ENCODE assay signal across 10 cellular contexts in the genomic region with DNA sequence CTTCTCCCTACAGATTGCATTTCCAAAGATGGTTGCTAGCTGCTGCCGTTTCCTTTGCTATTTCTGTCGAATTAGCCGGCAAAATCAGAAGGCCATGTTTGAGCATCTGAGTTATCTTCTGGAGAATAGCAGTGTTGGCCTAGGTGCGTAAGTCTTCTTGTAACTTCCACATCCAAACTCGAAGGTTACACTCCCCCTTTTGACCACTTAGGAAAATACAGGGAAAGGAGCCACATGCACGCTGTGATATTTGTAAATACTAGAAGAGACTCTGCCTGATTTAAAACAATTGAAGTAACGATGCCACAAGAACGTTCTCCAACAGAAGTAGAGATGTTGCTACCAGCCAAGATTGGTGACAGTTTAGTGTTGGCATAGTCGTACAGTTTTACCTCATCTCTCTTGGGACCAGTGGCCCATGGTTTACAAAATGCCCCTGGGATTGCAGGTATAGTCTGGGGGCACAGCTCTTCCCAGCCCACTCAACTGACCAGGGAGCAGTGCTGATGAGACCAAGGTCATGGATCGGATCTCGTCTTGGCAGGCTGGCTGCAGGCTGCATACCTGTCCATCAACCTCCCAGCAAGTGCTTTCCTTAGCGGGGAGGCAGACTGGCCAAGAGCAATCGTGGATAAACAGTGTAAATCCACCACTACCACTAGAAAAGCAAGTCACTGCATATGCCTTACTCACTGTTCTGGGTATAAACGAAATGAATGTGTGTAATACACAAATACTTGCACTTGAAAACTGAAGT.
A peak's percentile ranks its signal among the peaks of the same experiment; 100 is the strongest.
DNase-seq lines count a peak whose midpoint lies in the region; ATAC-seq and TF ChIP-seq lines count a peak whose summit lies in the region.
"Had no signal": no experiment of that assay in that cellular context is flagged by ENCODE, and none has a peak within 500 bp of the region (broad histone marks: within the 10 kb centered on the region; RNA-seq: fewer than 3 reads in every experiment).

No MANE protein-coding gene starts in this region.

- in situ Hi-C loops in Panc1 (cut with HindIII; ENCODE audit: low pct_unique_long_range_greater_than_20kb, low sequenced_read_pairs), result no loop called here

- TF ChIP-seq CTCF in Panc1 (IDR thresholded peaks at IDR 0.05) (peak; percentile 35), fibroblast of lung (conservative IDR thresholded peaks at IDR 0.05 in 1 of 2, IDR thresholded peaks at IDR 0.05 in 1 of 2; ENCODE audit: low read depth in 1 of 2, low read length in 2 of 2) (peak; percentile 25 to 30), progenitor cell of endocrine pancreas (IDR thresholded peaks at IDR 0.05; ENCODE audit: unreplicated experiment) (peak; percentile 53)

- H3K36me3 ChIP-seq in Panc1 (ENCODE audit: control insufficient read depth, insufficient read depth, low read length), result no peaks in the 10 kb centered on the region
- H3K36me3 ChIP-seq in fibroblast of lung (ENCODE audit: control insufficient read depth, insufficient read depth, low read length), result no peaks in the 10 kb centered on the region
- H3K36me3 ChIP-seq in neuronal stem cell (replicated peaks in 1 of 2; ENCODE audit: control insufficient read depth in 2 of 2, insufficient read depth in 2 of 2, low read length in 2 of 2), result no peaks in the 10 kb centered on the region

- no TSS peak for BruUV-seq in Panc1 (replicated peaks; lab: Mats Ljungman, UMichigan)

- H2BK15ac ChIP-seq in neuronal stem cell (ENCODE audit: low read length), result no peak overlapping the region

- H3K23ac ChIP-seq in neuronal stem cell (ENCODE audit: low read depth, low read length, poor library complexity), result no peak overlapping the region

- H2AK5ac ChIP-seq in neuronal stem cell (ENCODE audit: low read depth, low read length), result no peak overlapping the region

- H3K4me1 Mint-ChIP-seq in progenitor cell of endocrine pancreas (ENCODE audit: low read depth), result no peaks in the 10 kb centered on the region

- H2AFZ ChIP-seq in fibroblast of lung (ENCODE audit: low read length) (no peak overlapping the region), neuronal stem cell (ENCODE audit: low read length) (no peak overlapping the region)

- no peak overlapping the region for H4K8ac ChIP-seq in neuronal stem cell (ENCODE audit: low read depth, low read length)

- H4K20me1 ChIP-seq in fibroblast of lung (ENCODE audit: control insufficient read depth, extremely low read depth, insufficient read depth, low read length), result no peaks in the 10 kb centered on the region

- H3K27ac Mint-ChIP-seq in progenitor cell of endocrine pancreas, result no peak overlapping the region
- H3K27ac Mint-ChIP-seq: T-helper 2 cell treated with Interferon-gamma antibody and Interleukin-4, amounts not matched to agents 5 μg/mL and 100 μg/mL, for 36 hours had no signal

- H3K4me2 ChIP-seq in fibroblast of lung (ENCODE audit: extremely low read depth, insufficient read depth, low read length), result no peak overlapping the region
- no peak overlapping the region for H3K4me2 ChIP-seq in neuronal stem cell (ENCODE audit: insufficient read depth, low read length, poor library complexity, severe bottlenecking)

- CTCF ChIA-PET in Panc1 (lab: Charles Lee), result interaction anchor here (0.6 to 1.7 kb wide), 7 partner anchors 9 to 465 kb away, joined by 3 to 44 read pairs (median 3); no protein-coding TSS in a partner anchor

- no peaks in the 10 kb centered on the region for H3K79me1 ChIP-seq in neuronal stem cell (ENCODE audit: low read depth, low read length)

- H4K91ac ChIP-seq in neuronal stem cell (ENCODE audit: low read depth, low read length, poor library complexity), result no peak overlapping the region

- H3K27ac ChIP-seq in Panc1 (ENCODE audit: low read length) (no peak overlapping the region), fibroblast of lung (ENCODE audit: insufficient read depth, low read length) (no peak overlapping the region), caudate nucleus (ENCODE audit: low read depth, low read length) (no peak overlapping the region), neuronal stem cell (replicated peaks; ENCODE audit: low read length) (no peak overlapping the region)
- H3K27ac ChIP-seq: testis had no signal

- WGBS in neuronal stem cell (ENCODE audit: extremely low coverage in 2 of 2, insufficient read length in 2 of 2, insufficient replicate concordance in 1 of 2), 2 donors, result no CpG with 5 or more reads among the region's 14 CpGs

- no peak overlapping the region for H3K4me3 Mint-ChIP-seq in progenitor cell of endocrine pancreas (ENCODE audit: low read depth)
- H3K4me3 Mint-ChIP-seq: T-helper 2 cell treated with Interferon-gamma antibody and Interleukin-4, amounts not matched to agents 5 μg/mL and 100 μg/mL, for 36 hours had no signal

- H2BK12ac ChIP-seq in neuronal stem cell (ENCODE audit: low read length), result no peak overlapping the region

- H2BK5ac ChIP-seq in neuronal stem cell (ENCODE audit: low read length), result no peak overlapping the region

- H3K9me3 ChIP-seq in Panc1 (ENCODE audit: control insufficient read depth, insufficient read depth, low read depth, low read length), result no peaks in the 10 kb centered on the region
- no peaks in the 10 kb centered on the region for H3K9me3 ChIP-seq in fibroblast of lung (ENCODE audit: control insufficient read depth, insufficient read depth, low read depth, low read length)
- no peaks in the 10 kb centered on the region for H3K9me3 ChIP-seq in neuronal stem cell (replicated peaks in 1 of 2; ENCODE audit: control insufficient read depth in 2 of 2, insufficient read depth in 1 of 2, low read depth in 1 of 2, low read length in 2 of 2)
- H3K9me3 ChIP-seq: testis had no signal

- H3K14ac ChIP-seq in neuronal stem cell (ENCODE audit: low read length), result no peak overlapping the region

- no peak overlapping the region for H3K4me3 ChIP-seq in Panc1 (ENCODE audit: low read depth in 2 of 2, low read length in 2 of 2)
- no peak overlapping the region for H3K4me3 ChIP-seq in fibroblast of lung (replicated peaks in 1 of 4; ENCODE audit: control extremely low read depth in 1 of 4, insufficient read depth in 1 of 4, low read depth in 3 of 4, low read length in 4 of 4)
- H3K4me3 ChIP-seq in neuronal stem cell (ENCODE audit: low read length in 2 of 2), result no peak overlapping the region
- H3K4me3 ChIP-seq: testis had no signal

- no peaks in the 10 kb centered on the region for H3K36me3 Mint-ChIP-seq in progenitor cell of endocrine pancreas (ENCODE audit: insufficient read depth)

- no peaks in the 10 kb centered on the region for H3K79me2 ChIP-seq in fibroblast of lung (ENCODE audit: control insufficient read depth, insufficient read depth, low read length)

- H3K18ac ChIP-seq in neuronal stem cell (ENCODE audit: low read length), result no peak overlapping the region

- H3K4me1 ChIP-seq in Panc1 (ENCODE audit: control insufficient read depth, insufficient read depth, low read length) (no peaks in the 10 kb centered on the region), fibroblast of lung (ENCODE audit: control insufficient read depth, extremely low read depth, insufficient read depth, low read length) (no peaks in the 10 kb centered on the region), neuronal stem cell (ENCODE audit: control insufficient read depth in 2 of 2, insufficient read depth in 1 of 2, low read depth in 1 of 2, low read length in 2 of 2) (peaks cover 0 to 2% of the 10 kb centered on the region in 2 donors)
- H3K4me1 ChIP-seq: testis had no signal

- intact Hi-C loops in Panc1 (cut with micrococcal nuclease; ENCODE audit: unreplicated experiment), result loop anchor here (1.0 to 10.0 kb wide), 3 partner anchors 175 to 468 kb away; no protein-coding TSS in a partner anchor

- H3K27me3 Mint-ChIP-seq in progenitor cell of endocrine pancreas, result peaks cover 6% of the 10 kb centered on the region

- no peak overlapping the region for H2BK120ac ChIP-seq in neuronal stem cell (ENCODE audit: low read depth, low read length)

- H3K4ac ChIP-seq in neuronal stem cell (ENCODE audit: low read length), result no peak overlapping the region

- no peak for ATAC-seq in Panc1

- H3K27me3 ChIP-seq in Panc1 (ENCODE audit: control insufficient read depth, insufficient read depth, low read length) (peaks cover 5% of the 10 kb centered on the region; the same call in 1 of the 2 replicates), fibroblast of lung (ENCODE audit: control insufficient read depth, insufficient read depth, low read length) (peaks cover 9% of the 10 kb centered on the region), neuronal stem cell (ENCODE audit: control insufficient read depth in 3 of 3, insufficient read depth in 3 of 3, low read depth in 1 of 3, low read length in 3 of 3) (no peaks in the 10 kb centered on the region)
- H3K27me3 ChIP-seq: testis had no signal

- DNase-seq in NCI-H2171 treated with DMSO at 0.1 percent for 48 hours (lab: John Stamatoyannopoulos, UW) (peak; percentile 8), NCI-H2171 (lab: John Stamatoyannopoulos, UW) (no peak), Panc1 (ENCODE audit: low read depth, low spot score) (no peak), fibroblast of lung (ENCODE audit: low read depth in 2 of 2) (peak in 1 of 2 donors; percentile 19), progenitor cell of endocrine pancreas (ENCODE audit: low spot score, unreplicated experiment) (no peak), caudate nucleus (lab: John Stamatoyannopoulos, UW) (no peak), mesenteric fat pad (ENCODE audit: low spot score) (no peak), neuronal stem cell (ENCODE audit: low spot score) (no peak)

- no peak overlapping the region for H3K9ac ChIP-seq in fibroblast of lung (ENCODE audit: insufficient read depth, low read length)
- H3K9ac ChIP-seq in neuronal stem cell (ENCODE audit: low read depth, low read length, poor library complexity), result no peak overlapping the region

- no peaks in the 10 kb centered on the region for H3K9me3 Mint-ChIP-seq in progenitor cell of endocrine pancreas (ENCODE audit: low read depth)
- H3K9me3 Mint-ChIP-seq: T-helper 2 cell treated with Interferon-gamma antibody and Interleukin-4, amounts not matched to agents 5 μg/mL and 100 μg/mL, for 36 hours had no signal

- POLR2A ChIA-PET in Panc1 (lab: Charles Lee), result interaction anchor here (0.8 kb wide), 1 partner anchor 408 kb away, joined by 3 read pairs; no protein-coding TSS in a partner anchor
